Comparison of ENCODE assay signal across 11 cellular contexts in genomic region chr2:237540823-237541222, GRCh38. TPM values are rescaled to one million over a fixed set of nuclear protein-coding genes. Genes with fewer than 3 reads are reported as not detected.
A peak's percentile ranks its signal among the peaks of the same experiment; 100 is the strongest.
DNase-seq lines count a peak whose midpoint lies in the region; ATAC-seq and TF ChIP-seq lines count a peak whose summit lies in the region.
"Had no signal": no experiment of that assay in that cellular context is flagged by ENCODE, and none has a peak within 500 bp of the region (broad histone marks: within the 10 kb centered on the region; RNA-seq: fewer than 3 reads in every experiment).

No MANE protein-coding gene starts in this region.

- TF ChIP-seq CTCF in choroid plexus epithelial cell (conservative IDR thresholded peaks at IDR 0.05; ENCODE audit: low read depth, low read length) (no peak), progenitor cell of endocrine pancreas (IDR thresholded peaks at IDR 0.05; ENCODE audit: unreplicated experiment) (no peak)

- H3K27me3 Mint-ChIP-seq in progenitor cell of endocrine pancreas, result no peaks in the 10 kb centered on the region
- H3K27me3 Mint-ChIP-seq: activated naive CD8-positive, alpha-beta T cell had no signal

- no peak overlapping the region for H3K4me3 Mint-ChIP-seq in progenitor cell of endocrine pancreas (ENCODE audit: low read depth)
- H3K4me3 Mint-ChIP-seq: activated naive CD8-positive, alpha-beta T cell had no signal

- peak; percentile 72 for DNase-seq in GM04504 (ENCODE audit: low read depth)
- DNase-seq in NCI-H2171 treated with DMSO at 0.1 percent for 48 hours (lab: John Stamatoyannopoulos, UW), result peak; percentile 64
- peak; percentile 76 for DNase-seq in choroid plexus epithelial cell (ENCODE audit: low read depth)
- DNase-seq in progenitor cell of endocrine pancreas (ENCODE audit: low spot score, unreplicated experiment), result no peak
- DNase-seq in D341Med (ENCODE audit: low spot score), result no peak
- DNase-seq in stimulated activated CD4-positive, alpha-beta T cell treated with anti-CD3 and anti-CD28 coated beads, Interleukin-15, amount 100 ng/mL, for 24 hours, result no peak
- DNase-seq in NCI-H1105 treated with DMSO at 0.1 percent for 48 hours (lab: John Stamatoyannopoulos, UW), result no peak
- DNase-seq: kidney glomerular epithelial cell; stimulated activated CD4-positive, alpha-beta T cell treated with anti-CD3 and anti-CD28 coated beads, Interleukin-4, amount 100 ng/mL, for 4 hours had no signal

- H3K4me1 Mint-ChIP-seq in progenitor cell of endocrine pancreas (ENCODE audit: low read depth), result peaks cover 7% of the 10 kb centered on the region

- no peak overlapping the region for H3K4me3 ChIP-seq in choroid plexus epithelial cell (ENCODE audit: low read depth, low read length)

- H3K36me3 Mint-ChIP-seq in progenitor cell of endocrine pancreas (ENCODE audit: insufficient read depth), result no peaks in the 10 kb centered on the region
- H3K36me3 Mint-ChIP-seq: activated naive CD8-positive, alpha-beta T cell had no signal

- H3K27ac Mint-ChIP-seq in progenitor cell of endocrine pancreas, result peak overlapping the region; percentile 59
- H3K27ac Mint-ChIP-seq: activated naive CD8-positive, alpha-beta T cell had no signal

- ATAC-seq in HG03175 (IDR thresholded peaks at IDR 0.05; ENCODE audit: unreplicated experiment), result no peak

- no peaks in the 10 kb centered on the region for H3K9me3 Mint-ChIP-seq in progenitor cell of endocrine pancreas (ENCODE audit: low read depth)

RNA-seq across cellular contexts. Expression of gene PRLH, which starts 25.6 kb away (rescaled TPM):
- total RNA-seq in progenitor cell of endocrine pancreas, result not detected in 2 replicates

RNA-seq across cellular contexts. Expression of gene RAB17, which starts 49.7 kb away (rescaled TPM):
- total RNA-seq in progenitor cell of endocrine pancreas, result 49.9 and 52.0 TPM in 2 replicates

RNA-seq across cellular contexts. Expression of gene MLPH, which starts 53.8 kb away (rescaled TPM):
- 1.2 and 1.6 TPM in 2 replicates for total RNA-seq in progenitor cell of endocrine pancreas

Comparison
In these comparisons a context has a peak if more than half of its experiments do, and no peak if none do; other contexts are left out.
1. DNase-seq: peak in GM04504 (single experiment), NCI-H2171 treated with DMSO at 0.1 percent for 48 hours (single experiment) and choroid plexus epithelial cell (single experiment); none in progenitor cell of endocrine pancreas (single experiment), D341Med (single experiment), stimulated activated CD4-positive, alpha-beta T cell treated with anti-CD3 and anti-CD28 coated beads, Interleukin-15, amount 100 ng/mL, for 24 hours (single experiment) and NCI-H1105 treated with DMSO at 0.1 percent for 48 hours (single experiment).